1 cellular context compared by ENCODE assay signal in genomic region chr9:95031711-95032461, GRCh38.
A peak's percentile ranks its signal among the peaks of the same experiment; 100 is the strongest.
TF ChIP-seq lines count a peak whose summit lies in the region.

No MANE protein-coding gene starts in this region.

TF ChIP-seq in HepG2, 621 proteins besides CTCF, POLR2A, EP300 and RAD21 (continued from another document and continues in another):
- TF ChIP-seq STAT6 (CRISPR knock-in tag; IDR thresholded peaks at IDR 0.05; ENCODE audit: borderline replicate concordance) (no peak), HOXD1 (CRISPR knock-in tag; IDR thresholded peaks at IDR 0.05) (peak; percentile 41; the same call in 1 of the 2 replicates), ZNF280D (CRISPR knock-in tag; IDR thresholded peaks at IDR 0.05) (peak; percentile 74; the same call in 1 of the 2 replicates), SRF (IDR thresholded peaks at IDR 0.05; ENCODE audit: low read depth, low read length) (no peak), CREB3 (CRISPR knock-in tag; IDR thresholded peaks at IDR 0.05) (no peak), ZFYVE20 (CRISPR knock-in tag; IDR thresholded peaks at IDR 0.05; ENCODE audit: borderline replicate concordance, low read depth) (no peak), SNAPC4 (CRISPR knock-in tag; IDR thresholded peaks at IDR 0.05) (0 out of 2 replicates have a peak, but pooled peaks have one; percentile 54), ZNF841 (CRISPR knock-in tag; IDR thresholded peaks at IDR 0.05; ENCODE audit: borderline replicate concordance) (no peak), YY1 (IDR thresholded peaks at IDR 0.05; ENCODE audit: insufficient read depth, insufficient replicate concordance, low read depth, low read length) (no peak), ZSCAN20 (CRISPR knock-in tag; IDR thresholded peaks at IDR 0.05; ENCODE audit: borderline replicate concordance) (no peak), ZNF75D (CRISPR knock-in tag; IDR thresholded peaks at IDR 0.05; ENCODE audit: borderline replicate concordance) (no peak), RBFOX2 (IDR thresholded peaks at IDR 0.05; ENCODE audit: low read depth, low read length) (no peak), ZNF460 (CRISPR knock-in tag; IDR thresholded peaks at IDR 0.05; ENCODE audit: borderline replicate concordance) (no peak; the same call in 1 of the 2 replicates), MAFG (CRISPR knock-in tag; IDR thresholded peaks at IDR 0.05) (no peak), ZBTB4 (CRISPR knock-in tag; IDR thresholded peaks at IDR 0.05; ENCODE audit: borderline replicate concordance) (no peak), NFATC3 (CRISPR knock-in tag; IDR thresholded peaks at IDR 0.05) (no peak), ZNF430 (CRISPR knock-in tag; IDR thresholded peaks at IDR 0.05) (no peak), ZNF30 (CRISPR knock-in tag; IDR thresholded peaks at IDR 0.05) (no peak), POLR2G (IDR thresholded peaks at IDR 0.05; ENCODE audit: low read depth, low read length) (no peak; the same call in 1 of the 2 replicates), BATF2 (CRISPR knock-in tag; IDR thresholded peaks at IDR 0.05) (no peak), ZNF484 (CRISPR knock-in tag; IDR thresholded peaks at IDR 0.05; ENCODE audit: borderline replicate concordance, low read depth) (no peak), HOXA5 (CRISPR knock-in tag; IDR thresholded peaks at IDR 0.05) (no peak), NR2F1 (CRISPR knock-in tag; IDR thresholded peaks at IDR 0.05) (no peak), AKAP8 (CRISPR knock-in tag; IDR thresholded peaks at IDR 0.05) (no peak), SOX13 (IDR thresholded peaks at IDR 0.05) (peak; percentile 66), SOX13 (CRISPR knock-in tag; conservative IDR thresholded peaks at IDR 0.05 in 1 of 2, IDR thresholded peaks at IDR 0.05 in 1 of 2) (peak in 1 of 2 experiments; percentile 92; a peak in 2 of 4 replicates), CENPT (CRISPR knock-in tag; IDR thresholded peaks at IDR 0.05; ENCODE audit: low read depth) (no peak), PRPF4 (IDR thresholded peaks at IDR 0.05; ENCODE audit: low read depth, low read length, poor library complexity, severe bottlenecking) (no peak), ZNF784 (CRISPR knock-in tag; IDR thresholded peaks at IDR 0.05; ENCODE audit: borderline replicate concordance) (peak; percentile 75; the same call in 1 of the 2 replicates), RCOR2 (CRISPR knock-in tag; IDR thresholded peaks at IDR 0.05) (0 out of 2 replicates have a peak, but pooled peaks have one; percentile 55), KDM5A (IDR thresholded peaks at IDR 0.05; ENCODE audit: borderline replicate concordance, low read length) (no peak; the same call in 1 of the 2 replicates), ZNF276 (CRISPR knock-in tag; IDR thresholded peaks at IDR 0.05; ENCODE audit: low read depth) (no peak), TMF1 (CRISPR knock-in tag; IDR thresholded peaks at IDR 0.05; ENCODE audit: low read depth) (no peak), CENPX (CRISPR knock-in tag; IDR thresholded peaks at IDR 0.05) (no peak), ZNF709 (CRISPR knock-in tag; IDR thresholded peaks at IDR 0.05) (no peak), GMEB1 (CRISPR knock-in tag; IDR thresholded peaks at IDR 0.05; ENCODE audit: borderline replicate concordance) (no peak)
